1 cellular context compared by ENCODE assay signal in genomic region chr3:32708672-32709283, GRCh38.
TF ChIP-seq lines count a peak whose summit lies in the region.

No MANE protein-coding gene starts in this region.

TF ChIP-seq in K562, 482 proteins besides CTCF, POLR2A, EP300 and RAD21 (continued from another document and continues in another):
- no peak for TF ChIP-seq RREB1 (CRISPR knock-in tag; IDR thresholded peaks at IDR 0.05)
- TF ChIP-seq ZNF165 (CRISPR knock-in tag; IDR thresholded peaks at IDR 0.05; ENCODE audit: borderline replicate concordance): no peak
- 0 out of 4 replicates have a peak, but pooled peaks have one; percentile 26 to 29 for TF ChIP-seq MNT (conservative IDR thresholded peaks at IDR 0.05)
- peak; percentile 48; the same call in 1 of the 2 replicates for TF ChIP-seq MECOM (CRISPR knock-in tag; IDR thresholded peaks at IDR 0.05)
- TF ChIP-seq MCM2 (IDR thresholded peaks at IDR 0.05; ENCODE audit: low read depth): no peak
- no peak for TF ChIP-seq SAP30 (IDR thresholded peaks at IDR 0.05; ENCODE audit: borderline replicate concordance, insufficient read depth, low read depth, low read length, poor library complexity, severe bottlenecking)
- peak; percentile 73 for TF ChIP-seq C11orf30 (IDR thresholded peaks at IDR 0.05; ENCODE audit: low read depth)
- TF ChIP-seq SMC3 (conservative IDR thresholded peaks at IDR 0.05; ENCODE audit: insufficient read depth, low read depth, low read length): no peak
- TF ChIP-seq TRIM25 (IDR thresholded peaks at IDR 0.05; ENCODE audit: borderline replicate concordance): no peak
- no peak for TF ChIP-seq SREBF2 (CRISPR knock-in tag; IDR thresholded peaks at IDR 0.05)
- TF ChIP-seq ZNF41 (CRISPR knock-in tag; conservative IDR thresholded peaks at IDR 0.05): no peak
- TF ChIP-seq E2F1 (CRISPR knock-in tag; IDR thresholded peaks at IDR 0.05): no peak
- no peak for TF ChIP-seq ATF7 (IDR thresholded peaks at IDR 0.05)
- TF ChIP-seq XRCC5 (IDR thresholded peaks at IDR 0.05; ENCODE audit: low read depth, low read length): no peak
- TF ChIP-seq SMARCB1 (IDR thresholded peaks at IDR 0.05; ENCODE audit: insufficient read length, low read depth): no peak
- TF ChIP-seq ADNP (tag; IDR thresholded peaks at IDR 0.05): no peak; the same call in 1 of the 2 replicates
- TF ChIP-seq LEF1 (IDR thresholded peaks at IDR 0.05): no peak
- TF ChIP-seq BRD9 (IDR thresholded peaks at IDR 0.05; ENCODE audit: low read depth, partially characterized antibody): peak; percentile 19
- TF ChIP-seq PRPF4 (IDR thresholded peaks at IDR 0.05; ENCODE audit: insufficient read depth, low read depth, low read length, poor library complexity, severe bottlenecking): no peak
- TF ChIP-seq STAT5B (CRISPR knock-in tag; IDR thresholded peaks at IDR 0.05): no peak
- no peak for TF ChIP-seq SIN3A (IDR thresholded peaks at IDR 0.05; ENCODE audit: borderline replicate concordance in 2 of 2, control insufficient read depth in 1 of 2, low read depth in 2 of 2, low read length in 2 of 2)
- no peak for TF ChIP-seq ILK (tag; IDR thresholded peaks at IDR 0.05; ENCODE audit: borderline replicate concordance, low read depth)
- no peak for TF ChIP-seq CREB3 (tag; conservative IDR thresholded peaks at IDR 0.05; ENCODE audit: low read depth)
- no peak for TF ChIP-seq ATF1 (CRISPR knock-in tag; IDR thresholded peaks at IDR 0.05)
- TF ChIP-seq ATF1 (tag; IDR thresholded peaks at IDR 0.05): no peak
- TF ChIP-seq PHF20 (IDR thresholded peaks at IDR 0.05; ENCODE audit: partially characterized antibody): no peak
- TF ChIP-seq FOXA1 (IDR thresholded peaks at IDR 0.05; ENCODE audit: borderline replicate concordance): no peak
- no peak for TF ChIP-seq TARDBP (IDR thresholded peaks at IDR 0.05)
- TF ChIP-seq MCM3 (IDR thresholded peaks at IDR 0.05): no peak
- TF ChIP-seq NCOR1 (IDR thresholded peaks at IDR 0.05): peak; percentile 94
- TF ChIP-seq HES1 (IDR thresholded peaks at IDR 0.05; ENCODE audit: low read depth): no peak; the same call in 1 of the 2 replicates
- TF ChIP-seq AFF4 (CRISPR knock-in tag; IDR thresholded peaks at IDR 0.05): 0 out of 2 replicates have a peak, but pooled peaks have one; percentile 26
- no peak for TF ChIP-seq FOXO4 (CRISPR knock-in tag; IDR thresholded peaks at IDR 0.05)
- TF ChIP-seq XRCC4 (IDR thresholded peaks at IDR 0.05; ENCODE audit: extremely low read depth, insufficient read depth, insufficient read length): no peak
- TF ChIP-seq CBX1 (IDR thresholded peaks at IDR 0.05; ENCODE audit: low read depth): no peak
- no peak for TF ChIP-seq TRIM28 (IDR thresholded peaks at IDR 0.05)
- no peak for TF ChIP-seq KLF6 (CRISPR knock-in tag; IDR thresholded peaks at IDR 0.05; ENCODE audit: borderline replicate concordance)
- no peak for TF ChIP-seq JUN (IDR thresholded peaks at IDR 0.05; ENCODE audit: borderline replicate concordance, low read depth, low read length)
- TF ChIP-seq JUN (CRISPR knock-in tag; IDR thresholded peaks at IDR 0.05; ENCODE audit: borderline replicate concordance): no peak
